In genomic region chr18:2304378-2305175, GRCh38 we compare ENCODE assay signal across 18 cellular contexts.
DNase-seq lines count a peak whose midpoint lies in the region; ATAC-seq and TF ChIP-seq lines count a peak whose summit lies in the region.
"Had no signal": no experiment of that assay in that cellular context is flagged by ENCODE, and none has a peak within 500 bp of the region (broad histone marks: within the 10 kb centered on the region; RNA-seq: fewer than 3 reads in every experiment).

No MANE protein-coding gene starts in this region.

- H3K4me1 ChIP-seq in breast epithelium: no peaks in the 10 kb centered on the region
- H3K4me1 ChIP-seq in SK-N-SH (ENCODE audit: control insufficient read depth in 1 of 2, insufficient read depth in 2 of 2, low read depth in 1 of 2, low read length in 1 of 2): peaks cover 0 to 17% of the 10 kb centered on the region in 2 experiments
- H3K4me1 ChIP-seq: colonic mucosa, psoas muscle, tibial artery had no signal

- no peak for TF ChIP-seq POLR2A in breast epithelium (IDR thresholded peaks at IDR 0.05)

- no peaks in the 10 kb centered on the region for H3K9me3 Mint-ChIP-seq in MCF 10A (ENCODE audit: unreplicated experiment)
- H3K9me3 Mint-ChIP-seq in natural killer cell treated with Interleukin-12 subunit alpha and Interleukin-12 subunit beta and Interleukin-15 and Interleukin-18, amount 100 ng/mL, for 72 hours: no peaks in the 10 kb centered on the region

- ATAC-seq in natural killer cell treated with Interleukin-12 subunit alpha and Interleukin-12 subunit beta and Interleukin-15 and Interleukin-18, amount 100 ng/mL, for 72 hours: no peak
- ATAC-seq: psoas muscle had no signal

- no TSS peak for BruUV-seq in MCF 10A (replicated peaks; lab: Mats Ljungman, UMichigan)

- DNase-seq in MCF 10A (ENCODE audit: unreplicated experiment) (peak; percentile 54), breast epithelium (ENCODE audit: low spot score in 2 of 2) (no peak), SK-N-SH (no peak), fibroblast of pulmonary artery (ENCODE audit: low read depth) (peak; percentile 72), activated T-cell treated with anti-CD3 and anti-CD28 coated beads for 4 hours (no peak), AG20443 (ENCODE audit: low spot score) (no peak), HK-2 (ENCODE audit: unreplicated experiment) (no peak)
- no peak for DNase-seq in natural killer cell treated with Interleukin-12 subunit alpha and Interleukin-12 subunit beta and Interleukin-15 and Interleukin-18, amount 100 ng/mL, for 72 hours (ENCODE audit: low spot score)
- DNase-seq: colonic mucosa; DMS79; foreskin melanocyte; NCI-H2081 treated with DMSO at 0.1 percent for 48 hours; psoas muscle; stimulated activated CD8-positive, alpha-beta memory T cell treated with anti-CD3 and anti-CD28 coated beads, Interleukin-4, amount 100 ng/mL, for 48 hours; tibial artery had no signal

- H3F3A ChIP-seq in SK-N-SH (replicated peaks; ENCODE audit: insufficient read depth): peaks cover 18% of the 10 kb centered on the region

- H3K27ac ChIP-seq in breast epithelium (no peak overlapping the region), SK-N-SH (ENCODE audit: low read depth in 2 of 2, low read length in 1 of 2) (peak overlapping the region; percentile 68 to 69; a peak in 3 of 4 replicates)
- H3K27ac ChIP-seq: colonic mucosa, KMS-11, psoas muscle, tibial artery, VCaP had no signal

- no peak for TF ChIP-seq CTCF in MCF 10A (IDR thresholded peaks at IDR 0.05; ENCODE audit: unreplicated experiment)
- no peak for TF ChIP-seq CTCF in breast epithelium (IDR thresholded peaks at IDR 0.05)
- TF ChIP-seq CTCF in SK-N-SH (IDR thresholded peaks at IDR 0.05): no peak
- no peak for TF ChIP-seq CTCF in fibroblast of pulmonary artery (IDR thresholded peaks at IDR 0.05; ENCODE audit: low read length, missing control alignments)

- peak overlapping the region; percentile 54 for H3K4me2 ChIP-seq in SK-N-SH
- H3K4me2 ChIP-seq: KMS-11 had no signal

- H3K4me3 Mint-ChIP-seq in MCF 10A (ENCODE audit: unreplicated experiment): no peak overlapping the region
- H3K4me3 Mint-ChIP-seq in natural killer cell treated with Interleukin-12 subunit alpha and Interleukin-12 subunit beta and Interleukin-15 and Interleukin-18, amount 100 ng/mL, for 72 hours: no peak overlapping the region
- H3K4me3 Mint-ChIP-seq: activated naive CD8-positive, alpha-beta T cell had no signal

- WGBS in SK-N-SH (ENCODE audit: low lambda C conversion rate): 3% methylated on average over 2 of the region's 2 CpGs

- no peaks in the 10 kb centered on the region for H3K9me2 ChIP-seq in SK-N-SH

- TF ChIP-seq EP300 in SK-N-SH (IDR thresholded peaks at IDR 0.05; ENCODE audit: borderline replicate concordance in 1 of 2, low read depth in 1 of 2, low read length in 1 of 2): 0 out of 4 replicates have a peak, but pooled peaks of 1 of the 2 experiments have one; percentile 6

- no peaks in the 10 kb centered on the region for H3K36me3 Mint-ChIP-seq in MCF 10A (ENCODE audit: insufficient read depth, unreplicated experiment)
- no peaks in the 10 kb centered on the region for H3K36me3 Mint-ChIP-seq in natural killer cell treated with Interleukin-12 subunit alpha and Interleukin-12 subunit beta and Interleukin-15 and Interleukin-18, amount 100 ng/mL, for 72 hours
- H3K36me3 Mint-ChIP-seq: activated naive CD8-positive, alpha-beta T cell had no signal

- peaks cover 60% of the 10 kb centered on the region for H3K4me1 Mint-ChIP-seq in MCF 10A (ENCODE audit: insufficient read depth, unreplicated experiment)
- no peaks in the 10 kb centered on the region for H3K4me1 Mint-ChIP-seq in natural killer cell treated with Interleukin-12 subunit alpha and Interleukin-12 subunit beta and Interleukin-15 and Interleukin-18, amount 100 ng/mL, for 72 hours (ENCODE audit: low read depth in 2 of 2)

- H3K4me3 ChIP-seq in breast epithelium (no peak overlapping the region), SK-N-SH (ENCODE audit: low read depth in 2 of 2, low read length in 1 of 2) (no peak overlapping the region), fibroblast of pulmonary artery (replicated peaks; ENCODE audit: low read depth, low read length) (no peak overlapping the region)
- H3K4me3 ChIP-seq: colonic mucosa, psoas muscle, tibial artery had no signal

- H3K36me3 ChIP-seq in breast epithelium: no peaks in the 10 kb centered on the region
- H3K36me3 ChIP-seq in SK-N-SH (replicated peaks in 1 of 2; ENCODE audit: control insufficient read depth in 1 of 2, insufficient read depth in 2 of 2, low read length in 1 of 2): no peaks in the 10 kb centered on the region
- H3K36me3 ChIP-seq: colonic mucosa, tibial artery had no signal

- POLR2A ChIA-PET in MCF 10A (lab: Yijun Ruan, JAX): interaction anchor here (0.7 to 1.7 kb wide), 6 partner anchors 9 to 193 kb away, joined by 3 to 5 read pairs (median 4); no protein-coding TSS in a partner anchor
- POLR2A ChIA-PET in SK-N-SH (lab: Yijun Ruan, JAX): no interaction called here

- no peak overlapping the region for H3K9ac ChIP-seq in SK-N-SH
- H3K9ac ChIP-seq: KMS-11 had no signal

- CTCF ChIA-PET in MCF 10A (lab: Yijun Ruan, JAX) (interaction anchor here (0.9 kb wide), 2 partner anchors 80 to 81 kb away, joined by 3 to 4 read pairs; no protein-coding TSS in a partner anchor), SK-N-SH (lab: Yijun Ruan, JAX) (no interaction called here)

- H3K27ac Mint-ChIP-seq in MCF 10A (ENCODE audit: low read depth, unreplicated experiment): peak overlapping the region; percentile 87
- no peak overlapping the region for H3K27ac Mint-ChIP-seq in natural killer cell treated with Interleukin-12 subunit alpha and Interleukin-12 subunit beta and Interleukin-15 and Interleukin-18, amount 100 ng/mL, for 72 hours
- H3K27ac Mint-ChIP-seq: activated naive CD8-positive, alpha-beta T cell had no signal

- H4K20me1 ChIP-seq in SK-N-SH (ENCODE audit: insufficient read depth): no peaks in the 10 kb centered on the region

- TF ChIP-seq RAD21 in SK-N-SH (IDR thresholded peaks at IDR 0.05; ENCODE audit: low read length): no peak

- H3K27me3 ChIP-seq in breast epithelium (no peaks in the 10 kb centered on the region), SK-N-SH (ENCODE audit: insufficient read depth) (no peaks in the 10 kb centered on the region)
- H3K27me3 ChIP-seq: colonic mucosa, tibial artery had no signal

- intact Hi-C loops in MCF 10A (cut with micrococcal nuclease): loop anchor here (10.0 kb wide), 1 partner anchor 190 kb away; no protein-coding TSS in a partner anchor
- intact Hi-C loops in breast epithelium (cut with DNase I; ENCODE audit: low total_unique reads): no loop called here

- H3K27me3 Mint-ChIP-seq in MCF 10A (ENCODE audit: insufficient read depth, unreplicated experiment): no peaks in the 10 kb centered on the region
- peaks cover 20 to 38% of the 10 kb centered on the region in 2 donors for H3K27me3 Mint-ChIP-seq in natural killer cell treated with Interleukin-12 subunit alpha and Interleukin-12 subunit beta and Interleukin-15 and Interleukin-18, amount 100 ng/mL, for 72 hours

- no peaks in the 10 kb centered on the region for H3K9me3 ChIP-seq in breast epithelium
- H3K9me3 ChIP-seq in SK-N-SH: no peaks in the 10 kb centered on the region
- H3K9me3 ChIP-seq: colonic mucosa, psoas muscle, tibial artery had no signal

- 0 out of 2 replicates have a peak overlapping the region, but pooled peaks have one; percentile 20 for H2AFZ ChIP-seq in SK-N-SH (ENCODE audit: low read depth)

- no peaks in the 10 kb centered on the region for H3K79me2 ChIP-seq in SK-N-SH (ENCODE audit: insufficient read depth)

TF ChIP-seq in SK-N-SH, 30 proteins besides CTCF, POLR2A, EP300 and RAD21 (continues in another document):
- TF ChIP-seq NFIC (IDR thresholded peaks at IDR 0.05; ENCODE audit: borderline replicate concordance) (peak; percentile 18; the same call in 1 of the 2 replicates), NRF1 (IDR thresholded peaks at IDR 0.05; ENCODE audit: low read depth, low read length) (no peak), FOSL2 (IDR thresholded peaks at IDR 0.05; ENCODE audit: borderline replicate concordance, low read depth) (peak; percentile 49; the same call in 1 of the 2 replicates), PBX3 (IDR thresholded peaks at IDR 0.05) (peak; percentile 31; the same call in 1 of the 2 replicates), USF2 (IDR thresholded peaks at IDR 0.05; ENCODE audit: borderline replicate concordance, low read depth, low read length) (no peak), MXI1 (IDR thresholded peaks at IDR 0.05; ENCODE audit: low read depth, low read length) (no peak), TCF12 (IDR thresholded peaks at IDR 0.05) (peak; percentile 51), JUND (IDR thresholded peaks at IDR 0.05) (peak; percentile 33; the same call in 1 of the 2 replicates), ZBTB33 (IDR thresholded peaks at IDR 0.05; ENCODE audit: borderline replicate concordance, low read depth) (no peak)

Comparison
In these comparisons a context has a peak if more than half of its experiments do, and no peak if none do; other contexts are left out.
1. DNase-seq: peak in MCF 10A (single experiment) and fibroblast of pulmonary artery (single experiment); none in breast epithelium (0 of 2), SK-N-SH (single experiment), activated T-cell treated with anti-CD3 and anti-CD28 coated beads for 4 hours (single experiment), AG20443 (single experiment), HK-2 (single experiment) and natural killer cell treated with Interleukin-12 subunit alpha and Interleukin-12 subunit beta and Interleukin-15 and Interleukin-18, amount 100 ng/mL, for 72 hours (single experiment).
2. H3K27ac ChIP-seq: peak in SK-N-SH (2 of 2); none in breast epithelium (0 of 2).